10 cellular contexts compared by ENCODE assay signal in the genomic region with DNA sequence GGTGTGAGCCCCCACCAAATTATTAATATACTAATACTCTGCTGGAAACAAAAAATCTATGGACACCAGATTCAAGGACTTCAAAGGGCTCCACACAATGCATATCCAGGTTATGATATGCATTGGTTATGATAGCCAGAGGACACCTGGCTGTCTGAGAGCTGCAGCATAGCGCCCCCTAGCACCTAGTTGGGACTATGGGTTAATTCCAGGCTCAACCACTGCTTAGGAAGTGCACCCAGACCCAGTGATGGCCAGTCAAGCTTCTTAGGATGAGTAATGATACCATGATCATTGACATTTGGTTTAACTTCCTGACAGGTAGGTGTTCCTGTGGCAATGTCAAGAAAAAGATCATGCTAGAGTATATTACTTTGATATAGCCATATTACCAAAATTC. TPM values are rescaled to one million over a fixed set of nuclear protein-coding genes. Genes with fewer than 3 reads are reported as not detected.
DNase-seq lines count a peak whose midpoint lies in the region; ATAC-seq and TF ChIP-seq lines count a peak whose summit lies in the region.
"Had no signal": no experiment of that assay in that cellular context is flagged by ENCODE, and none has a peak within 500 bp of the region (broad histone marks: within the 10 kb centered on the region; RNA-seq: fewer than 3 reads in every experiment).

No MANE protein-coding gene starts in this region.

- H3K27me3 ChIP-seq in breast epithelium (no peaks in the 10 kb centered on the region), testis (no peaks in the 10 kb centered on the region), aorta (ENCODE audit: control insufficient read depth in 1 of 2, insufficient read depth in 2 of 2, low read length in 1 of 2) (no peaks in the 10 kb centered on the region)

- no peak overlapping the region for H3K27ac Mint-ChIP-seq in MCF 10A (ENCODE audit: low read depth, unreplicated experiment)
- no peak overlapping the region for H3K27ac Mint-ChIP-seq in activated CD4-positive, alpha-beta T cell treated with anti-CD3 and anti-CD28 coated beads, Interleukin-2, amount 10 ng/mL, durations not matched to agents 7 days and 5 days

- H3K4me3 ChIP-seq in breast epithelium (no peak overlapping the region), cardiac fibroblast (replicated peaks in 1 of 2; ENCODE audit: low read depth in 2 of 2, low read length in 2 of 2) (no peak overlapping the region), testis (no peak overlapping the region), aorta (ENCODE audit: low read length in 2 of 2) (no peak overlapping the region)

- H3K9me3 ChIP-seq in breast epithelium (no peaks in the 10 kb centered on the region), testis (no peaks in the 10 kb centered on the region), aorta (ENCODE audit: control insufficient read depth, low read length) (no peaks in the 10 kb centered on the region)

- H3K36me3 ChIP-seq in breast epithelium (no peaks in the 10 kb centered on the region), testis (ENCODE audit: low read depth, missing control alignments) (no peaks in the 10 kb centered on the region), aorta (ENCODE audit: control insufficient read depth in 1 of 2, insufficient read depth in 2 of 2, low read length in 1 of 2) (no peaks in the 10 kb centered on the region)

- H3K9me3 Mint-ChIP-seq in MCF 10A (ENCODE audit: unreplicated experiment), result no peaks in the 10 kb centered on the region
- H3K9me3 Mint-ChIP-seq in activated CD4-positive, alpha-beta T cell treated with anti-CD3 and anti-CD28 coated beads, Interleukin-2, amount 10 ng/mL, durations not matched to agents 7 days and 5 days, result peaks cover 4% of the 10 kb centered on the region

- H3K27ac ChIP-seq in breast epithelium (no peak overlapping the region), testis (no peak overlapping the region), aorta (ENCODE audit: low read depth in 1 of 2, low read length in 2 of 2) (no peak overlapping the region)

- DNase-seq in MCF 10A (ENCODE audit: unreplicated experiment) (peak; percentile 49), breast epithelium (ENCODE audit: low spot score in 2 of 2) (no peak), NCI-H1092 (lab: John Stamatoyannopoulos, UW) (peak; percentile 25), cardiac fibroblast (ENCODE audit: low read depth in 2 of 2) (peak in 1 of 2 donors; percentile 8), testis (peak; percentile 38), aorta (no peak)
- no peak for DNase-seq in activated CD4-positive, CD25-positive, alpha-beta regulatory T cell treated with anti-CD3 and anti-CD28 coated beads, Interleukin-2, amount 50 U/mL, for 72 hours
- no peak for DNase-seq in activated CD4-positive, alpha-beta T cell treated with anti-CD3 and anti-CD28 coated beads, Interleukin-2, amount 10 ng/mL, durations not matched to agents 7 days and 5 days
- DNase-seq: GOT3, NCI-H1048 had no signal

- peaks cover 18% of the 10 kb centered on the region for H3K27me3 Mint-ChIP-seq in MCF 10A (ENCODE audit: insufficient read depth, unreplicated experiment)
- peaks cover 49% of the 10 kb centered on the region for H3K27me3 Mint-ChIP-seq in activated CD4-positive, alpha-beta T cell treated with anti-CD3 and anti-CD28 coated beads, Interleukin-2, amount 10 ng/mL, durations not matched to agents 7 days and 5 days

- TF ChIP-seq CTCF in MCF 10A (IDR thresholded peaks at IDR 0.05; ENCODE audit: unreplicated experiment) (no peak), breast epithelium (IDR thresholded peaks at IDR 0.05) (no peak), cardiac fibroblast (IDR thresholded peaks at IDR 0.05; ENCODE audit: low read depth, low read length) (peak; percentile 26), testis (IDR thresholded peaks at IDR 0.05) (no peak)

- no peaks in the 10 kb centered on the region for H3K36me3 Mint-ChIP-seq in MCF 10A (ENCODE audit: insufficient read depth, unreplicated experiment)
- peaks cover 3% of the 10 kb centered on the region for H3K36me3 Mint-ChIP-seq in activated CD4-positive, alpha-beta T cell treated with anti-CD3 and anti-CD28 coated beads, Interleukin-2, amount 10 ng/mL, durations not matched to agents 7 days and 5 days (ENCODE audit: low read depth)

- 35 to 38% methylated on average over 1 of the region's 1 CpG for WGBS in testis, 2 donors
- 15% methylated on average over 1 of the region's 1 CpG for WGBS in aorta, 2 donors

- no peak for TF ChIP-seq POLR2A in breast epithelium (IDR thresholded peaks at IDR 0.05)
- no peak for TF ChIP-seq POLR2A in testis (IDR thresholded peaks at IDR 0.05)

- CTCF ChIA-PET in MCF 10A (lab: Yijun Ruan, JAX), result interaction anchor here (0.9 kb wide), 1 partner anchor 22 kb away, joined by 3 read pairs; no protein-coding TSS in a partner anchor
- CTCF ChIA-PET in activated CD4-positive, alpha-beta T cell treated with anti-CD3 and anti-CD28 coated beads, Interleukin-2, amount 10 ng/mL, durations not matched to agents 7 days and 5 days (lab: Charles Lee), result no interaction called here

- intact Hi-C loops in MCF 10A (cut with micrococcal nuclease) (no loop called here), breast epithelium (cut with DNase I; ENCODE audit: low total_unique reads) (no loop called here), testis (cut with DNase I; ENCODE audit: low total_unique reads) (no loop called here), aorta (cut with DNase I) (no loop called here)

- POLR2A ChIA-PET in MCF 10A (lab: Yijun Ruan, JAX), result no interaction called here
- POLR2A ChIA-PET in activated CD4-positive, alpha-beta T cell treated with anti-CD3 and anti-CD28 coated beads, Interleukin-2, amount 10 ng/mL, durations not matched to agents 7 days and 5 days (lab: Charles Lee), result no interaction called here

- peaks cover 0 to 4% of the 10 kb centered on the region in 2 donors for H3K4me1 ChIP-seq in breast epithelium
- H3K4me1 ChIP-seq in testis, result peaks cover 16% of the 10 kb centered on the region
- H3K4me1 ChIP-seq in aorta (ENCODE audit: control insufficient read depth in 1 of 2, insufficient read depth in 2 of 2, low read length in 2 of 2), result no peaks in the 10 kb centered on the region

- BruUV-seq in MCF 10A (replicated peaks; lab: Mats Ljungman, UMichigan), result no TSS peak

- no peak overlapping the region for H3K4me3 Mint-ChIP-seq in MCF 10A (ENCODE audit: unreplicated experiment)
- H3K4me3 Mint-ChIP-seq in activated CD4-positive, alpha-beta T cell treated with anti-CD3 and anti-CD28 coated beads, Interleukin-2, amount 10 ng/mL, durations not matched to agents 7 days and 5 days, result no peak overlapping the region

- ATAC-seq in aorta (ENCODE audit: low FRiP score), result no peak

- no peaks in the 10 kb centered on the region for H3K4me1 Mint-ChIP-seq in MCF 10A (ENCODE audit: insufficient read depth, unreplicated experiment)
- H3K4me1 Mint-ChIP-seq in activated CD4-positive, alpha-beta T cell treated with anti-CD3 and anti-CD28 coated beads, Interleukin-2, amount 10 ng/mL, durations not matched to agents 7 days and 5 days, result peaks cover 22% of the 10 kb centered on the region

RNA-seq across cellular contexts. Expression of gene FRZB, which starts 3.8 kb away (rescaled TPM):
- total RNA-seq in MCF 10A (2022) (0.09 and 0.20 TPM in 2 replicates), breast epithelium (10 to 100 TPM in 1 of 3 donors, 1 to 10 TPM in 2; 1.8 to 12.0 (median 2.9) TPM), testis (10 to 100 TPM in 1 of 2 donors, 1 to 10 TPM in 1; 8.4 to 25.9 TPM), aorta (100 to 1,000 TPM in 1 of 2 donors, 10 to 100 TPM in 1; 71.4 to 122 TPM)
- polyA plus RNA-seq in testis (ENCODE audit: insufficient read depth, low read depth, low replicate concordance) (21.3 TPM), aorta (100 to 1,000 TPM in 1 of 2 donors, 10 to 100 TPM in 1; 47.9 to 277 TPM)
- total RNA-seq in activated CD4-positive, alpha-beta T cell treated with anti-CD3 and anti-CD28 coated beads, Interleukin-2, amount 10 ng/mL, durations not matched to agents 7 days and 5 days, result not detected

Comparison
In these comparisons a context has a peak if more than half of its experiments do, and no peak if none do; other contexts are left out.
1. DNase-seq: peak in MCF 10A (single experiment), NCI-H1092 (single experiment) and testis (single experiment); none in breast epithelium (0 of 2), activated CD4-positive, CD25-positive, alpha-beta regulatory T cell treated with anti-CD3 and anti-CD28 coated beads, Interleukin-2, amount 50 U/mL, for 72 hours (single experiment), aorta (0 of 2) and activated CD4-positive, alpha-beta T cell treated with anti-CD3 and anti-CD28 coated beads, Interleukin-2, amount 10 ng/mL, durations not matched to agents 7 days and 5 days (single experiment).